Comparison of ENCODE assay signal across 23 cellular contexts in the genomic region with DNA sequence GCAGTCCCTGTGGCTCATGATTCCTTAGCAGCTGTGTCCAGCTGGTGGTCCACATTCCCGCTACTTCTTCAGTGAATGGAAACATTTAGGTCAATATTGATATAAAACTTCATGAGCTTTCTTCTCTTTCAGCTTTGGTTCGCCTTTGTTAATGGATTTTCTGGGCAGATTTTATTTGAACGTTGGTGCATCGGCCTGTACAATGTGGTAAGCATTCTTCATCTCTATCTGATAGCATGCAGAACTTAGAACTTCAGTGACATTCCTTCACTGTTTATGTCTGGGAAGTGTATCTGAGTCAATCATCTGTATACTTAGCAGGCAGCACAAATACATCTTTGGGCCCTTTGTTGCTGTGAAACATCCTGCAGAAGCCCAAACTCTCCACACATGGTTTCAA.
DNase-seq lines count a peak whose midpoint lies in the region; TF ChIP-seq lines count a peak whose summit lies in the region.
"Had no signal": no experiment of that assay in that cellular context is flagged by ENCODE, and none has a peak within 500 bp of the region (broad histone marks: within the 10 kb centered on the region; RNA-seq: fewer than 3 reads in every experiment).

No MANE protein-coding gene starts in this region.

- H4K20me1 ChIP-seq in smooth muscle cell (ENCODE audit: low read depth) = no peaks in the 10 kb centered on the region

- no peaks in the 10 kb centered on the region for H3K27me3 ChIP-seq in smooth muscle cell (ENCODE audit: low read depth)
- H3K27me3 ChIP-seq: SJCRH30 had no signal

- TF ChIP-seq CTCF in nephron (IDR thresholded peaks at IDR 0.05; ENCODE audit: unreplicated experiment in 3 of 3) = no peak
- TF ChIP-seq CTCF in smooth muscle cell (IDR thresholded peaks at IDR 0.05; ENCODE audit: borderline replicate concordance, insufficient read depth, poor library complexity, severe bottlenecking) = no peak

- peak overlapping the region in 1 of 3 experiments; percentile 0 for H3K4me3 Mint-ChIP-seq in nephron
- H3K4me3 Mint-ChIP-seq: H9 had no signal

- peak overlapping the region; percentile 0 for H3K4me2 ChIP-seq in smooth muscle cell

- H3F3A ChIP-seq in smooth muscle cell (ENCODE audit: low read depth) = no peaks in the 10 kb centered on the region

- peak overlapping the region; percentile 55 to 82 (median 67) for H3K27ac Mint-ChIP-seq in nephron

- WGBS in smooth muscle cell (ENCODE audit: low lambda C conversion rate) = 53% methylated on average over 4 of the region's 4 CpGs

- H3K9ac ChIP-seq in SK-N-MC (ENCODE audit: insufficient read length) = no peak overlapping the region
- no peak overlapping the region for H3K9ac ChIP-seq in smooth muscle cell (ENCODE audit: low read depth)
- H3K9ac ChIP-seq: GM23248 had no signal

- no peak overlapping the region for H2AFZ ChIP-seq in smooth muscle cell (ENCODE audit: low read depth)
- H2AFZ ChIP-seq: GM23248 had no signal

- no peaks in the 10 kb centered on the region for H3K79me2 ChIP-seq in smooth muscle cell (ENCODE audit: low read depth)

- no peaks in the 10 kb centered on the region for H3K4me1 ChIP-seq in smooth muscle cell (ENCODE audit: low read depth)

- no peak for DNase-seq in SK-N-MC (ENCODE audit: low read depth, low spot score)
- peak; percentile 7 for DNase-seq in iris pigment epithelial cell (ENCODE audit: low read depth)
- no peak for DNase-seq in smooth muscle cell (lab: John Stamatoyannopoulos, UW; ENCODE audit: unreplicated experiment)
- no peak for DNase-seq in activated CD4-positive, alpha-beta T cell treated with anti-CD3 and anti-CD28 coated beads for 1 hour
- no peak for DNase-seq in pons (ENCODE audit: low spot score)
- no peak for DNase-seq in NCI-H345 (lab: John Stamatoyannopoulos, UW)
- DNase-seq: DMS153; DND-41; GM23248; H9; MV-4-11; NCI-H1105; NCI-H1436 treated with DMSO at 0.1 percent for 48 hours; NCI-H187 treated with DMSO at 0.1 percent for 48 hours; NCI-H2107; NCI-H446; NCI-H526; NCI-H82; NK-92 treated with Interleukin-12 subunit alpha and Interleukin-12 subunit beta, amount 100 ng/mL, for 24 hours; PC-3; SJCRH30 had no signal

- H3K4me1 Mint-ChIP-seq in nephron = peaks cover 27% of the 10 kb centered on the region

- no peaks in the 10 kb centered on the region for H3K27me3 Mint-ChIP-seq in nephron (ENCODE audit: low read depth)

- H3K4me3 ChIP-seq in SK-N-MC (peak overlapping the region; percentile 31), smooth muscle cell (no peak overlapping the region)
- H3K4me3 ChIP-seq: GM23248, K562, SJCRH30 had no signal

- no peaks in the 10 kb centered on the region for H3K9me3 ChIP-seq in SK-N-MC (ENCODE audit: low read depth, low read length)
- H3K9me3 ChIP-seq in smooth muscle cell (replicated peaks; ENCODE audit: low read depth) = no peaks in the 10 kb centered on the region

- peaks cover 17% of the 10 kb centered on the region for H3K9me3 Mint-ChIP-seq in nephron

- H3K36me3 Mint-ChIP-seq in nephron (ENCODE audit: low read depth) = peaks cover 8% of the 10 kb centered on the region

- H3K27ac ChIP-seq in SK-N-MC = peak overlapping the region; percentile 66; the same call in 1 of the 2 replicates
- H3K27ac ChIP-seq in smooth muscle cell (ENCODE audit: low read depth) = no peak overlapping the region
- H3K27ac ChIP-seq: GM23248, SJCRH30 had no signal

- no peaks in the 10 kb centered on the region for H3K36me3 ChIP-seq in SK-N-MC (ENCODE audit: insufficient read depth, low read length)
- no peaks in the 10 kb centered on the region for H3K36me3 ChIP-seq in smooth muscle cell (ENCODE audit: low read depth)
- H3K36me3 ChIP-seq: SJCRH30 had no signal
